ENCODE assay signal across 1 cellular context in the genomic region with DNA sequence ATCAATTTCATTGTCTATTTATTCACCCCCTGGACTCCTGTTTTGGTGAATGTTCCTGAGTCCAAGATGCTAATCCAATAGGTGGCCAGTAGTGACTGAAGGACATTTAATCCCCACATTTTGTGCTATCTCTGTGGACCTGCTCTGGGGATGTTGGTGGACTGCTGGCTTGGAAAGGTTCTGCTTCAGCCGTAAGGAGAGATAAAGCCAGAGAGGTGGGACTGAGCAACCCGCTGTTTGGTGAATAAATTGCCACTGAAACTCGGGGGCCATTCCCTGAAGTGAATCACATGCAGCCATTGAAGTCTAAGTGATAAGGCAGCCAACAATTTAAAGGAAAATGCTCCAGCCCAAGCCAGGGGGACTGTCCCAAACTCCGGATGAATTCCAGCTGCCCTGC.
TF ChIP-seq lines count a peak whose summit lies in the region.

No MANE protein-coding gene starts in this region.

TF ChIP-seq in HCT116, 20 proteins besides CTCF, POLR2A, EP300 and RAD21:
- TF ChIP-seq EZH2 (IDR thresholded peaks at IDR 0.05) (no peak), POLR2AphosphoS5 (IDR thresholded peaks at IDR 0.05; ENCODE audit: low read depth, low read length) (no peak), ELF1 (IDR thresholded peaks at IDR 0.05; ENCODE audit: borderline replicate concordance, low read depth) (no peak), EZH2phosphoT487 (IDR thresholded peaks at IDR 0.05; ENCODE audit: borderline replicate concordance) (no peak), ZNF274 (IDR thresholded peaks at IDR 0.05; ENCODE audit: low read depth, low read length) (no peak), CBX3 (IDR thresholded peaks at IDR 0.05; ENCODE audit: low read depth) (no peak), SIN3A (IDR thresholded peaks at IDR 0.05; ENCODE audit: low read depth) (no peak), JUND (IDR thresholded peaks at IDR 0.05) (no peak), YY1 (IDR thresholded peaks at IDR 0.05; ENCODE audit: extremely low read depth, insufficient replicate concordance, low read depth, low read length) (no peak), ZFX (IDR thresholded peaks at IDR 0.05) (no peak), EGR1 (IDR thresholded peaks at IDR 0.05; ENCODE audit: low read depth) (no peak), FOSL1 (IDR thresholded peaks at IDR 0.05; ENCODE audit: low read depth) (no peak), CEBPB (IDR thresholded peaks at IDR 0.05; ENCODE audit: low read depth) (no peak), TCF7L2 (IDR thresholded peaks at IDR 0.05; ENCODE audit: borderline replicate concordance, extremely low read depth, insufficient read depth, insufficient read length) (no peak), SRF (IDR thresholded peaks at IDR 0.05; ENCODE audit: low read depth) (no peak)
- TF ChIP-seq, protein P1, sequence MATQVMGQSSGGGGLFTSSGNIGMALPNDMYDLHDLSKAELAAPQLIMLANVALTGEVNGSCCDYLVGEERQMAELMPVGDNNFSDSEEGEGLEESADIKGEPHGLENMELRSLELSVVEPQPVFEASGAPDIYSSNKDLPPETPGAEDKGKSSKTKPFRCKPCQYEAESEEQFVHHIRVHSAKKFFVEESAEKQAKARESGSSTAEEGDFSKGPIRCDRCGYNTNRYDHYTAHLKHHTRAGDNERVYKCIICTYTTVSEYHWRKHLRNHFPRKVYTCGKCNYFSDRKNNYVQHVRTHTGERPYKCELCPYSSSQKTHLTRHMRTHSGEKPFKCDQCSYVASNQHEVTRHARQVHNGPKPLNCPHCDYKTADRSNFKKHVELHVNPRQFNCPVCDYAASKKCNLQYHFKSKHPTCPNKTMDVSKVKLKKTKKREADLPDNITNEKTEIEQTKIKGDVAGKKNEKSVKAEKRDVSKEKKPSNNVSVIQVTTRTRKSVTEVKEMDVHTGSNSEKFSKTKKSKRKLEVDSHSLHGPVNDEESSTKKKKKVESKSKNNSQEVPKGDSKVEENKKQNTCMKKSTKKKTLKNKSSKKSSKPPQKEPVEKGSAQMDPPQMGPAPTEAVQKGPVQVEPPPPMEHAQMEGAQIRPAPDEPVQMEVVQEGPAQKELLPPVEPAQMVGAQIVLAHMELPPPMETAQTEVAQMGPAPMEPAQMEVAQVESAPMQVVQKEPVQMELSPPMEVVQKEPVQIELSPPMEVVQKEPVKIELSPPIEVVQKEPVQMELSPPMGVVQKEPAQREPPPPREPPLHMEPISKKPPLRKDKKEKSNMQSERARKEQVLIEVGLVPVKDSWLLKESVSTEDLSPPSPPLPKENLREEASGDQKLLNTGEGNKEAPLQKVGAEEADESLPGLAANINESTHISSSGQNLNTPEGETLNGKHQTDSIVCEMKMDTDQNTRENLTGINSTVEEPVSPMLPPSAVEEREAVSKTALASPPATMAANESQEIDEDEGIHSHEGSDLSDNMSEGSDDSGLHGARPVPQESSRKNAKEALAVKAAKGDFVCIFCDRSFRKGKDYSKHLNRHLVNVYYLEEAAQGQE (IDR thresholded peaks at IDR 0.05; ENCODE audit: low read depth) = no peak
- TF ChIP-seq, protein P2, sequence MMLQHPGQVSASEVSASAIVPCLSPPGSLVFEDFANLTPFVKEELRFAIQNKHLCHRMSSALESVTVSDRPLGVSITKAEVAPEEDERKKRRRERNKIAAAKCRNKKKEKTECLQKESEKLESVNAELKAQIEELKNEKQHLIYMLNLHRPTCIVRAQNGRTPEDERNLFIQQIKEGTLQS (IDR thresholded peaks at IDR 0.05) = no peak
- TF ChIP-seq, protein P3, sequence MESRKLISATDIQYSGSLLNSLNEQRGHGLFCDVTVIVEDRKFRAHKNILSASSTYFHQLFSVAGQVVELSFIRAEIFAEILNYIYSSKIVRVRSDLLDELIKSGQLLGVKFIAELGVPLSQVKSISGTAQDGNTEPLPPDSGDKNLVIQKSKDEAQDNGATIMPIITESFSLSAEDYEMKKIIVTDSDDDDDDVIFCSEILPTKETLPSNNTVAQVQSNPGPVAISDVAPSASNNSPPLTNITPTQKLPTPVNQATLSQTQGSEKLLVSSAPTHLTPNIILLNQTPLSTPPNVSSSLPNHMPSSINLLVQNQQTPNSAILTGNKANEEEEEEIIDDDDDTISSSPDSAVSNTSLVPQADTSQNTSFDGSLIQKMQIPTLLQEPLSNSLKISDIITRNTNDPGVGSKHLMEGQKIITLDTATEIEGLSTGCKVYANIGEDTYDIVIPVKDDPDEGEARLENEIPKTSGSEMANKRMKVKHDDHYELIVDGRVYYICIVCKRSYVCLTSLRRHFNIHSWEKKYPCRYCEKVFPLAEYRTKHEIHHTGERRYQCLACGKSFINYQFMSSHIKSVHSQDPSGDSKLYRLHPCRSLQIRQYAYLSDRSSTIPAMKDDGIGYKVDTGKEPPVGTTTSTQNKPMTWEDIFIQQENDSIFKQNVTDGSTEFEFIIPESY (IDR thresholded peaks at IDR 0.05; ENCODE audit: extremely low read depth, insufficient replicate concordance, low read length) = no peak
- TF ChIP-seq, protein P4, sequence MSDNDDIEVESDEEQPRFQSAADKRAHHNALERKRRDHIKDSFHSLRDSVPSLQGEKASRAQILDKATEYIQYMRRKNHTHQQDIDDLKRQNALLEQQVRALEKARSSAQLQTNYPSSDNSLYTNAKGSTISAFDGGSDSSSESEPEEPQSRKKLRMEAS (IDR thresholded peaks at IDR 0.05) = no peak
TF ChIP-seq in HCT116: peak in this region for 0.
